Comparison of ENCODE assay signal across 14 cellular contexts in the genomic region with DNA sequence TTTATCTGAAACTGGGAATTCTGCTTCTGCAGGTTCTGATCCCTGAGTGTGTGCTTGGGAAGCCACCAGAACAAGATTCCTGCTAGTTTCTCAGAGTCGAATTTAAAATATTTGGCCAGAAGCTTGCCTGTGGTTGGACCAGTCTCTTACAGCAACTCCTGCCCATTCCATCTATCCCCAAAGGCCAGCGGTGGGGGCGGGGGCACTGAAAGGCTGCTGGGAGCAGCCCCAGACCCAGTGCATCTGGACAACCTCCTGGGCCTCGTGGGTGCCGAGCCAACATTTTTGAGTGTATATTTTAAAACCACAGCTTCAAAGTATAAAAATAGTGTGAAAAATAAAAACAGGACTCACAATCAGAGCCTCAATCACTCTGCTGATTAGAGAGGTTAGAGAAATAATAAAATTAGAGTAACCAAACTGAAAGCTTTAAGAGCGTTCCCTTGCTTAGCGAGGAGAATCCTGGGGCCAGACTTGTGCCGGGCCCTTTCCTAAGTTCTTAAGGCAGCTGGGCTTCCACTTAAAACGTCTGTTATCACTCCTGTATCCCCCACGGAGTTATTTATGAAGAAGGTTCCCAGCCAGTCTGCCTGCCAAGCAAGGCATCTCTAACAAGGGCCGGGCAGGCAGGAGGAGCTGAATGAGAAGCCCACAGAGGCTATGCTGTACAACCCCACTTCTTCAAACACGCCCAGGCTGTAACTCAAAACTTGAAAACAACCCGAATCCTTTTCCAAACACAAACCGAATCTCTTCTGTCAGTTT. TPM values are rescaled to one million over a fixed set of nuclear protein-coding genes. Genes with fewer than 3 reads are reported as not detected.
DNase-seq lines count a peak whose midpoint lies in the region; ATAC-seq and TF ChIP-seq lines count a peak whose summit lies in the region.
"Had no signal": no experiment of that assay in that cellular context is flagged by ENCODE, and none has a peak within 500 bp of the region (broad histone marks: within the 10 kb centered on the region; RNA-seq: fewer than 3 reads in every experiment).

No MANE protein-coding gene starts in this region.

- H3K4me1 Mint-ChIP-seq in neural crest cell: peaks cover 16% of the 10 kb centered on the region
- no peaks in the 10 kb centered on the region for H3K4me1 Mint-ChIP-seq in CD4-positive, alpha-beta memory T cell
- H3K4me1 Mint-ChIP-seq: CD8-positive, alpha-beta memory T cell had no signal

- H3K36me3 Mint-ChIP-seq in neural crest cell (ENCODE audit: low read depth): peaks cover 9% of the 10 kb centered on the region
- peaks cover 32 to 43% of the 10 kb centered on the region in 2 donors for H3K36me3 Mint-ChIP-seq in CD4-positive, alpha-beta memory T cell

- intact Hi-C loops in ascending aorta (cut with DNase I) (loop anchor here (5.0 kb wide), 1 partner anchor 37 kb away; no protein-coding TSS in a partner anchor), tibial artery (cut with DNase I; ENCODE audit: low total_unique reads) (no loop called here)
- intact Hi-C loops in CD4-positive, alpha-beta memory T cell (cut with micrococcal nuclease): no loop called here

- peak overlapping the region in 1 of 2 donors; percentile 43 for H3K4me3 ChIP-seq in ascending aorta
- H3K4me3 ChIP-seq in fibroblast of villous mesenchyme (ENCODE audit: low read depth, low read length): no peak overlapping the region
- peak overlapping the region in 1 of 2 donors; percentile 1 for H3K4me3 ChIP-seq in tibial artery
- H3K4me3 ChIP-seq in CD4-positive, alpha-beta memory T cell (ENCODE audit: low read length in 2 of 2): no peak overlapping the region
- H3K4me3 ChIP-seq: SK-N-MC had no signal

- TF ChIP-seq CTCF in ascending aorta (IDR thresholded peaks at IDR 0.05): no peak
- TF ChIP-seq CTCF in fibroblast of villous mesenchyme (IDR thresholded peaks at IDR 0.05; ENCODE audit: insufficient read depth, low read depth, low read length): no peak
- no peak for TF ChIP-seq CTCF in neural crest cell (conservative IDR thresholded peaks at IDR 0.05)
- no peak for TF ChIP-seq CTCF in tibial artery (IDR thresholded peaks at IDR 0.05)

- CTCF ChIA-PET in CD4-positive, alpha-beta memory T cell (lab: Charles Lee; ENCODE audit: partially characterized antibody): interaction anchor here (1.2 kb wide), 1 partner anchor 216 kb away, joined by 3 read pairs; no protein-coding TSS in a partner anchor

- H3K36me3 ChIP-seq in ascending aorta (no peaks in the 10 kb centered on the region), tibial artery (no peaks in the 10 kb centered on the region)
- no peaks in the 10 kb centered on the region for H3K36me3 ChIP-seq in CD4-positive, alpha-beta memory T cell (ENCODE audit: insufficient read depth, low read length)

- H3K27ac Mint-ChIP-seq in neural crest cell (ENCODE audit: unreplicated experiment): peak overlapping the region; percentile 27
- H3K27ac Mint-ChIP-seq in CD4-positive, alpha-beta memory T cell: peak overlapping the region in 1 of 7 donors; percentile 75

- H3K27me3 ChIP-seq in ascending aorta (no peaks in the 10 kb centered on the region), tibial artery (no peaks in the 10 kb centered on the region)
- no peaks in the 10 kb centered on the region for H3K27me3 ChIP-seq in CD4-positive, alpha-beta memory T cell (ENCODE audit: insufficient read depth, low read length)

- DNase-seq in ascending aorta (ENCODE audit: low spot score in 2 of 2) (peak in 1 of 2 donors; percentile 81), fibroblast of villous mesenchyme (ENCODE audit: low read depth) (peak; percentile 94), neural crest cell (ENCODE audit: low read depth, low spot score) (no peak), tibial artery (peak; percentile 53 to 83), T-helper 9 cell (no peak), A172 (ENCODE audit: low spot score) (no peak)
- DNase-seq in CD4-positive, alpha-beta memory T cell: no peak
- DNase-seq: CD8-positive, alpha-beta memory T cell; cerebellar nuclear complex; NCI-H1417 had no signal

- H3K4me3 Mint-ChIP-seq in neural crest cell: no peak overlapping the region
- H3K4me3 Mint-ChIP-seq in CD4-positive, alpha-beta memory T cell: no peak overlapping the region
- H3K4me3 Mint-ChIP-seq: CD8-positive, alpha-beta memory T cell had no signal

- POLR2A ChIA-PET in CD4-positive, alpha-beta memory T cell (lab: Charles Lee; ENCODE audit: partially characterized antibody): no interaction called here

- no peaks in the 10 kb centered on the region for H3K9me3 ChIP-seq in ascending aorta
- no peaks in the 10 kb centered on the region for H3K9me3 ChIP-seq in tibial artery
- H3K9me3 ChIP-seq in CD4-positive, alpha-beta memory T cell (ENCODE audit: control insufficient read depth in 1 of 2, low read length in 2 of 2): no peaks in the 10 kb centered on the region

- H3K4me1 ChIP-seq in ascending aorta (peaks cover 19 to 42% of the 10 kb centered on the region in 2 donors), tibial artery (peaks cover 0 to 66% (median 53%) of the 10 kb centered on the region in 4 donors)
- H3K4me1 ChIP-seq in CD4-positive, alpha-beta memory T cell (ENCODE audit: insufficient read depth, low read length): no peaks in the 10 kb centered on the region

- no peaks in the 10 kb centered on the region for H3K9me3 Mint-ChIP-seq in neural crest cell
- H3K9me3 Mint-ChIP-seq in CD4-positive, alpha-beta memory T cell: peaks cover 0 to 3% (median 0%) of the 10 kb centered on the region in 8 donors
- H3K9me3 Mint-ChIP-seq: CD8-positive, alpha-beta memory T cell had no signal

- H3K27me3 Mint-ChIP-seq in neural crest cell (ENCODE audit: low read depth): no peaks in the 10 kb centered on the region
- no peaks in the 10 kb centered on the region for H3K27me3 Mint-ChIP-seq in CD4-positive, alpha-beta memory T cell
- H3K27me3 Mint-ChIP-seq: CD8-positive, alpha-beta memory T cell had no signal

- no peak for ATAC-seq in GM18520 (IDR thresholded peaks at IDR 0.05; ENCODE audit: unreplicated experiment)
- ATAC-seq: activated CD4-positive, CD25-positive, alpha-beta regulatory T cell treated with anti-CD3 and anti-CD28 coated beads, Interleukin-2, amount 50 U/mL, for 24 hours; HepG2 had no signal

- H3K27ac ChIP-seq in ascending aorta (peak overlapping the region; percentile 88 to 90), tibial artery (peak overlapping the region; percentile 86 to 90)
- no peak overlapping the region for H3K27ac ChIP-seq in CD4-positive, alpha-beta memory T cell (ENCODE audit: low read depth, low read length)
- H3K27ac ChIP-seq: SK-N-MC had no signal

RNA-seq across cellular contexts. Expression of gene ZFP36L2, which starts 38.8 kb away (rescaled TPM):
- total RNA-seq in ascending aorta: 148 TPM
- 12.2 and 25.9 TPM in 2 replicates for total RNA-seq in fibroblast of villous mesenchyme
- total RNA-seq in neural crest cell: 39.8 and 39.9 TPM in 2 replicates
- total RNA-seq in A172 (2014; rRNA removed; shearing (Covaris generic)): 0.55 and 1.4 TPM in 2 replicates
- total RNA-seq in CD4-positive, alpha-beta memory T cell: 100 to 1,000 TPM; 456 to 464 TPM
- 100 to 1,000 TPM; 271 to 523 TPM for polyA plus RNA-seq in CD4-positive, alpha-beta memory T cell

Comparison
In these comparisons a context has a peak if more than half of its experiments do, and no peak if none do; other contexts are left out.
1. DNase-seq: peak in fibroblast of villous mesenchyme (single experiment) and tibial artery (2 of 2); none in neural crest cell (single experiment), T-helper 9 cell (single experiment), A172 (single experiment) and CD4-positive, alpha-beta memory T cell (0 of 5).